Comparison of ENCODE assay signal across 16 cellular contexts in genomic region chr11:80638296-80638695, GRCh38.
DNase-seq lines count a peak whose midpoint lies in the region; ATAC-seq, FAIRE-seq and TF ChIP-seq lines count a peak whose summit lies in the region.
"Had no signal": no experiment of that assay in that cellular context is flagged by ENCODE, and none has a peak within 500 bp of the region (broad histone marks: within the 10 kb centered on the region; RNA-seq: fewer than 3 reads in every experiment).

No MANE protein-coding gene starts in this region.

- H3K18ac ChIP-seq in H1 (ENCODE audit: extremely low read depth, low read length) = no peak overlapping the region

- DNase-seq in HTR-8/SVneo (ENCODE audit: insufficient read length, low spot score) (no peak), PC-9 (peak; percentile 38 to 58), H1 (ENCODE audit: low read depth in 1 of 2, low spot score in 2 of 2) (no peak), renal cortical epithelial cell (ENCODE audit: low read depth) (peak; percentile 3)
- DNase-seq: CD4-positive, CD25-positive, alpha-beta regulatory T cell; DMS79; MV-4-11; NCI-H1930; NCI-H2171 treated with DMSO at 0.1 percent for 48 hours; NCI-H510A treated with DMSO at 0.1 percent for 48 hours; T-helper 2 cell had no signal

- H3K27me3 ChIP-seq in PC-9 (ENCODE audit: insufficient read depth, low read depth) = no peaks in the 10 kb centered on the region
- H3K27me3 ChIP-seq in H1 (replicated peaks in 1 of 4; ENCODE audit: control insufficient read depth in 3 of 4, extremely low read depth in 1 of 4, insufficient read depth in 3 of 4, low read length in 3 of 4) = peaks cover 0 to 1% (median 0%) of the 10 kb centered on the region in 4 experiments; a peak in 1 of 7 replicates

- POLR2A ChIA-PET in PC-9 (lab: Charles Lee; ENCODE audit: unreplicated experiment) (interaction anchor here (0.7 kb wide), 1 partner anchor 541 kb away, joined by 3 read pairs; no protein-coding TSS in a partner anchor), H1 (lab: Charles Lee; ENCODE audit: partially characterized antibody) (no interaction called here)

- H3K79me2 ChIP-seq in PC-9 (ENCODE audit: low read depth) (no peaks in the 10 kb centered on the region), H1 (ENCODE audit: control insufficient read depth in 1 of 2, insufficient read depth in 2 of 2, low read length in 2 of 2) (no peaks in the 10 kb centered on the region)

- FAIRE-seq in HTR-8/SVneo (lab: Jason Lieb, UNC) (peak; percentile 70), H1 (lab: Jason Lieb, UNC) (no peak)
- FAIRE-seq: RCC 7860 had no signal

- H2BK5ac ChIP-seq in H1 (ENCODE audit: low read depth, low read length) = no peak overlapping the region

- CTCF ChIA-PET in PC-9 (lab: Charles Lee) = no interaction called here
- CTCF ChIA-PET in H1 (lab: Charles Lee; ENCODE audit: partially characterized antibody) = no interaction called here

- H4K8ac ChIP-seq in H1 (ENCODE audit: extremely low read depth, insufficient read depth, low read length) = no peak overlapping the region

- no peaks in the 10 kb centered on the region for H3K79me1 ChIP-seq in H1 (ENCODE audit: low read depth, low read length)

- no peak overlapping the region for H3K23ac ChIP-seq in H1 (ENCODE audit: insufficient read length)

- H4K5ac ChIP-seq in H1 (ENCODE audit: insufficient read length, low read depth, low read length) = no peak overlapping the region

- no peaks in the 10 kb centered on the region for H3K9me3 ChIP-seq in PC-9 (ENCODE audit: insufficient read depth, low read depth)
- no peaks in the 10 kb centered on the region for H3K9me3 ChIP-seq in H1 (ENCODE audit: insufficient read depth in 2 of 2, low read depth in 1 of 2, low read length in 1 of 2)

- no peaks in the 10 kb centered on the region for H3K36me3 ChIP-seq in PC-9 (ENCODE audit: low read depth)
- H3K36me3 ChIP-seq in H1 (ENCODE audit: control insufficient read depth in 2 of 4, insufficient read depth in 4 of 4, low read length in 3 of 4) = no peaks in the 10 kb centered on the region

- no peak overlapping the region for H3K14ac ChIP-seq in H1 (ENCODE audit: insufficient read length)

- H3K27ac ChIP-seq in PC-9 = no peak overlapping the region
- no peak overlapping the region for H3K27ac ChIP-seq in H1 (ENCODE audit: low read depth, low read length)

- no peak overlapping the region for H3K9ac ChIP-seq in H1 (replicated peaks in 1 of 4; ENCODE audit: extremely low read depth in 1 of 4, low read depth in 3 of 4, low read length in 3 of 4)

- H2BK120ac ChIP-seq in H1 (replicated peaks; ENCODE audit: low read depth, low read length) = no peak overlapping the region

- H2AK5ac ChIP-seq in H1 (ENCODE audit: low read depth, low read length) = no peak overlapping the region

- peak overlapping the region; percentile 76; the same call in 1 of the 2 replicates for H2BK20ac ChIP-seq in H1 (ENCODE audit: low read length)

- no peak overlapping the region for H3K4ac ChIP-seq in H1 (replicated peaks; ENCODE audit: insufficient read length, low read depth, low read length)

- intact Hi-C loops in PC-9 (cut with micrococcal nuclease; ENCODE audit: unreplicated experiment) = no loop called here

- BruUV-seq in PC-9 (replicated peaks; lab: Mats Ljungman, UMichigan) = no TSS peak

- no peak overlapping the region for H3K56ac ChIP-seq in H1 (replicated peaks; ENCODE audit: insufficient read length, low read depth, low read length)

- ATAC-seq in HG03469 (IDR thresholded peaks at IDR 0.05; ENCODE audit: unreplicated experiment) = no peak
- no peak for ATAC-seq in HG02840 (IDR thresholded peaks at IDR 0.05; ENCODE audit: low FRiP score, unreplicated experiment)
- no peak for ATAC-seq in HG02981 (IDR thresholded peaks at IDR 0.05; ENCODE audit: unreplicated experiment)
- ATAC-seq: HCT116 had no signal

- no peak for TF ChIP-seq RAD21 in H1 (IDR thresholded peaks at IDR 0.05 in 1 of 2, conservative IDR thresholded peaks at IDR 0.05 in 1 of 2; ENCODE audit: low read depth in 2 of 2, low read length in 2 of 2)

- no peak overlapping the region for H2BK12ac ChIP-seq in H1 (ENCODE audit: low read depth, low read length)

- no peaks in the 10 kb centered on the region for H4K20me1 ChIP-seq in PC-9 (ENCODE audit: insufficient read depth)
- no peaks in the 10 kb centered on the region for H4K20me1 ChIP-seq in H1 (replicated peaks in 1 of 2; ENCODE audit: control insufficient read depth in 1 of 2, insufficient read depth in 2 of 2, low read length in 2 of 2)

- 94% methylated on average over 3 of the region's 3 CpGs; no CpG with 5 or more reads in 1 of the 2 experiments for WGBS in H1 (ENCODE audit: extremely low coverage in 1 of 2, insufficient coverage in 1 of 2, insufficient read length in 1 of 2, insufficient replicate concordance in 2 of 2, low coverage in 1 of 2, low lambda C conversion rate in 2 of 2, missing lambda C conversion rate in 1 of 2), 2 experiments

- no peak overlapping the region for H4K91ac ChIP-seq in H1 (replicated peaks; ENCODE audit: insufficient read length, low read length)

- no peaks in the 10 kb centered on the region for H3K23me2 ChIP-seq in H1 (ENCODE audit: low read depth, low read length)

- H3K4me2 ChIP-seq in PC-9 = no peak overlapping the region
- H3K4me2 ChIP-seq in H1 (ENCODE audit: insufficient read depth in 1 of 2, low read depth in 2 of 2, low read length in 2 of 2) = no peak overlapping the region

- TF ChIP-seq CTCF in PC-9 (conservative IDR thresholded peaks at IDR 0.05) = no peak
- no peak for TF ChIP-seq CTCF in H1 (IDR thresholded peaks at IDR 0.05; ENCODE audit: control extremely low read depth in 1 of 3, insufficient read depth in 1 of 3, low read depth in 1 of 3, low read length in 3 of 3)

- H3F3A ChIP-seq in PC-9 (ENCODE audit: insufficient read depth, low read depth) = no peaks in the 10 kb centered on the region

- H2BK15ac ChIP-seq in H1 (ENCODE audit: low read length) = no peak overlapping the region

- no peak for TF ChIP-seq POLR2A in H1 (IDR thresholded peaks at IDR 0.05; ENCODE audit: control extremely low read depth in 1 of 2, low read depth in 2 of 2, low read length in 2 of 2)

- no peaks in the 10 kb centered on the region for H3K4me1 ChIP-seq in PC-9 (replicated peaks; ENCODE audit: insufficient read depth)
- peaks cover 0 to 6% (median 1%) of the 10 kb centered on the region in 4 experiments; a peak in 2 of 7 replicates for H3K4me1 ChIP-seq in H1 (replicated peaks in 1 of 4; ENCODE audit: control insufficient read depth in 3 of 4, insufficient read depth in 4 of 4, low read length in 3 of 4)

- H3K4me3 ChIP-seq in PC-9 (no peak overlapping the region), H1 (ENCODE audit: extremely low read depth in 1 of 4, insufficient read depth in 2 of 4, low read depth in 3 of 4, low read length in 4 of 4) (no peak overlapping the region)

- no peak overlapping the region for H2AFZ ChIP-seq in PC-9
- no peak overlapping the region for H2AFZ ChIP-seq in H1 (ENCODE audit: low read length)

- TF ChIP-seq EP300 in H1 (IDR thresholded peaks at IDR 0.05; ENCODE audit: borderline replicate concordance in 1 of 2, low read depth in 2 of 2, low read length in 2 of 2) = no peak

- no peaks in the 10 kb centered on the region for H3K9me2 ChIP-seq in PC-9 (ENCODE audit: insufficient read depth)

TF ChIP-seq in H1, 55 proteins besides CTCF, POLR2A, EP300 and RAD21:
- TF ChIP-seq SIN3A (conservative IDR thresholded peaks at IDR 0.05 in 1 of 2, IDR thresholded peaks at IDR 0.05 in 1 of 2; ENCODE audit: low read depth in 1 of 2, low read length in 2 of 2) (no peak), KDM5A (IDR thresholded peaks at IDR 0.05; ENCODE audit: low read length) (no peak), CREB1 (IDR thresholded peaks at IDR 0.05) (no peak), KDM1A (IDR thresholded peaks at IDR 0.05; ENCODE audit: borderline replicate concordance, low read length) (no peak), SRF (IDR thresholded peaks at IDR 0.05; ENCODE audit: low read depth, low read length) (no peak), JUN (IDR thresholded peaks at IDR 0.05; ENCODE audit: low read depth, low read length) (no peak)
TF ChIP-seq in H1: peak in this region for 0.

Comparison
In these comparisons a context has a peak if more than half of its experiments do, and no peak if none do; other contexts are left out.
1. DNase-seq: peak in PC-9 (2 of 2) and renal cortical epithelial cell (single experiment); none in HTR-8/SVneo (single experiment) and H1 (0 of 2).